ENCODE assay signal across 8 cellular contexts in the genomic region with DNA sequence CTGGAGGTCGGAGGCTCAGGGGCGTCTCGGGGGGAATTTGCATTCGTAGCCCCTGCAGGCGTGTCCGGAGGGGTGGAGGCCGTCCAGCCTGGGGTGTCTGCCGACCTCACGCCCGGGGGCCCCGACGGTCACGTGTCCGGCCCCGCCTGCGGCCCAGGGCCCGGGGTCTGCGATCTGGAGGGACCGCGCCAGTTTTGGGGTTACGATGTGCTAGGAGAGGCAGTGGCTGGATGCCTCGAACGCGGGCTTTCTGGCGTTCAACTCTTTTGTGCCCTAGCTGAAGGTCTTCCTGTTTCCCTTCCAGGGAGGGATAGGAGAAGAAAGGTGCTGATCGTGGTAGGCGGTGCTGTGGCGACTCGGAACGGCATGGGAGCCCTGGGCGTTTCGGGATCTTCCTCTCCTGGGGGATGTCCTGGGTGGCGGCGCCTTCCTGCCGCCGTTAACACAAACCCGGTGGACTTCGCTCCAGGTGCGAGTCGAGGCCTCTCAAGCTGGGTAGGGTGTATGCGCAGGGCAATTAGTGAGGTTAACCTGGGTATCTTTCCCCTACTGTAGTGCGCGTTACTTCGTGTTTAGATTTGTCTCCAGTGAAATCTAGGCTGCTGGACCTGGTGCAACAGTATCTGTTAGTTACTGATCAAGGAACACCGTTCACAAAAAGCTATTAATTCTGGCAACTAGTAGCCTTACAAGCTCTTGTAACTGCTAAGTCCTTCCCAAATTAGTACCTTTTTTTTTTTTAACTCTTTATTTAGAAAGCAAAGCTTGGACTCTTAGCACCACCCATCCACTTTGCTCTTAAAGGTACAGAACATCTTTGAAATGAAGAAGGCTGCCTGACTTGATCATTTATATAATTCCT. TPM values are rescaled to one million over a fixed set of nuclear protein-coding genes. Genes with fewer than 3 reads are reported as not detected.
DNase-seq lines count a peak whose midpoint lies in the region; ATAC-seq and TF ChIP-seq lines count a peak whose summit lies in the region.

No MANE protein-coding gene starts in this region.

- no peaks in the 10 kb centered on the region for H3K36me3 ChIP-seq in thymus (ENCODE audit: control insufficient read depth, insufficient read depth)

- peak; percentile 59 for DNase-seq in NCI-H82 (lab: John Stamatoyannopoulos, UW)
- no peak for DNase-seq in NCI-H82 treated with DMSO at 0.1 percent for 48 hours (lab: John Stamatoyannopoulos, UW; ENCODE audit: unreplicated experiment)
- DNase-seq in Kasumi-1 (lab: John Stamatoyannopoulos, UW) = peak; percentile 33 to 44
- DNase-seq in ecto neural progenitor cell (ENCODE audit: low spot score) = peak; percentile 70
- peak; percentile 47 for DNase-seq in midbrain (lab: John Stamatoyannopoulos, UW)

- H3K4me3 ChIP-seq in WI38 (ENCODE audit: low read depth, low read length) (peak overlapping the region; percentile 77), thymus (ENCODE audit: low read length) (peak overlapping the region; percentile 84)

- TF ChIP-seq CTCF in WI38 (IDR thresholded peaks at IDR 0.05; ENCODE audit: low read depth, low read length) = no peak

- peak overlapping the region; percentile 40 for H3K27ac ChIP-seq in thymus (ENCODE audit: low read depth)

- peaks cover 9% of the 10 kb centered on the region for H3K4me1 ChIP-seq in thymus (ENCODE audit: control insufficient read depth, insufficient read depth, low read length)

- no peaks in the 10 kb centered on the region for H3K9me3 ChIP-seq in thymus (ENCODE audit: control insufficient read depth)

- ATAC-seq in HG03196 (IDR thresholded peaks at IDR 0.05; ENCODE audit: unreplicated experiment) = no peak

- H3K27me3 ChIP-seq in thymus (ENCODE audit: control insufficient read depth, insufficient read depth) = no peaks in the 10 kb centered on the region

- WGBS in thymus = 2% methylated on average over 45 of the region's 45 CpGs

RNA-seq across cellular contexts. Expression of a gene that starts 1.3 kb away (rescaled TPM):
- polyA plus RNA-seq in thymus = 10.7 TPM
